ENCODE assay signal across 1 cellular context in genomic region chr16:71287903-71288302, GRCh38.
TF ChIP-seq lines count a peak whose summit lies in the region.

No MANE protein-coding gene starts in this region.

TF ChIP-seq in A549, 52 proteins besides CTCF, POLR2A, EP300 and RAD21 (continued from another document):
- TF ChIP-seq E2F6 (IDR thresholded peaks at IDR 0.05; ENCODE audit: borderline replicate concordance, low read depth) (no peak), ESRRA (IDR thresholded peaks at IDR 0.05; ENCODE audit: borderline replicate concordance, low read length) (no peak), CBX2 (IDR thresholded peaks at IDR 0.05; ENCODE audit: borderline replicate concordance, low read depth) (no peak), CHD2 (IDR thresholded peaks at IDR 0.05; ENCODE audit: low read length, partially characterized antibody) (no peak), REST (IDR thresholded peaks at IDR 0.05) (no peak), ZNF302 (CRISPR knock-in tag; IDR thresholded peaks at IDR 0.05) (no peak), ZSCAN20 (CRISPR knock-in tag; IDR thresholded peaks at IDR 0.05) (no peak)
